1 cellular context compared by ENCODE assay signal in the genomic region with DNA sequence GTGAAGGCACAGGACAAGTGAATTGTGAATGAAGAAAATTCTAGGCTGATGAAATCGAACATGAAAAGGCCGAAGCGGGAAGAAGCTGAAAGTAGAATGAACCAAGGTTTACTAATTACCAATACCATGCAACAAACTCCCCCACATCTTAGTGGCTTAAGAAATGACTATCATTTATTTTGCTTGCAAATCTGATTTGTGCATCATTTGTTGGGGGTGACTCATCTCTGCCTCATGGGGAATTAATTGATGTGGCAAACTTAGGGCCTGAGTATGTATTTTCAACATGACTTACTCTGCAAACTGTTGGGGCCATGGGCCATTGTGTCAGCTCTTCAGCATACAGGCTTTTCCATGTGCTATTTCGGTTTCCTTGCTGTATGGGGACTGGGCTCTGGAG.
TF ChIP-seq lines count a peak whose summit lies in the region.

No MANE protein-coding gene starts in this region.

TF ChIP-seq in GM12878, 131 proteins besides CTCF, POLR2A, EP300 and RAD21 (continued from another document):
- TF ChIP-seq, protein P1, sequence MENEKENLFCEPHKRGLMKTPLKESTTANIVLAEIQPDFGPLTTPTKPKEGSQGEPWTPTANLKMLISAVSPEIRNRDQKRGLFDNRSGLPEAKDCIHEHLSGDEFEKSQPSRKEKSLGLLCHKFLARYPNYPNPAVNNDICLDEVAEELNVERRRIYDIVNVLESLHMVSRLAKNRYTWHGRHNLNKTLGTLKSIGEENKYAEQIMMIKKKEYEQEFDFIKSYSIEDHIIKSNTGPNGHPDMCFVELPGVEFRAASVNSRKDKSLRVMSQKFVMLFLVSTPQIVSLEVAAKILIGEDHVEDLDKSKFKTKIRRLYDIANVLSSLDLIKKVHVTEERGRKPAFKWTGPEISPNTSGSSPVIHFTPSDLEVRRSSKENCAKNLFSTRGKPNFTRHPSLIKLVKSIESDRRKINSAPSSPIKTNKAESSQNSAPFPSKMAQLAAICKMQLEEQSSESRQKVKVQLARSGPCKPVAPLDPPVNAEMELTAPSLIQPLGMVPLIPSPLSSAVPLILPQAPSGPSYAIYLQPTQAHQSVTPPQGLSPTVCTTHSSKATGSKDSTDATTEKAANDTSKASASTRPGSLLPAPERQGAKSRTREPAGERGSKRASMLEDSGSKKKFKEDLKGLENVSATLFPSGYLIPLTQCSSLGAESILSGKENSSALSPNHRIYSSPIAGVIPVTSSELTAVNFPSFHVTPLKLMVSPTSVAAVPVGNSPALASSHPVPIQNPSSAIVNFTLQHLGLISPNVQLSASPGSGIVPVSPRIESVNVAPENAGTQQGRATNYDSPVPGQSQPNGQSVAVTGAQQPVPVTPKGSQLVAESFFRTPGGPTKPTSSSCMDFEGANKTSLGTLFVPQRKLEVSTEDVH (IDR thresholded peaks at IDR 0.05; ENCODE audit: low read depth, partially characterized antibody): no peak
- peak; percentile 78 for TF ChIP-seq TCF7 (IDR thresholded peaks at IDR 0.05; ENCODE audit: borderline replicate concordance)
- peak; percentile 71 for TF ChIP-seq RUNX3 (IDR thresholded peaks at IDR 0.05; ENCODE audit: low read length)
- no peak for TF ChIP-seq FOS (IDR thresholded peaks at IDR 0.05; ENCODE audit: borderline replicate concordance, extremely low read depth, insufficient read length)
- TF ChIP-seq STAT1 (conservative IDR thresholded peaks at IDR 0.05): no peak
- TF ChIP-seq SPI1 (IDR thresholded peaks at IDR 0.05; ENCODE audit: borderline replicate concordance, insufficient read depth, low read depth, low read length): no peak
- no peak for TF ChIP-seq MTA3 (IDR thresholded peaks at IDR 0.05; ENCODE audit: borderline replicate concordance, low read length)
- no peak for TF ChIP-seq TCF12 (IDR thresholded peaks at IDR 0.05; ENCODE audit: low read depth, low read length)
- TF ChIP-seq ATF7 (IDR thresholded peaks at IDR 0.05; ENCODE audit: low read depth): no peak; the same call in 1 of the 2 replicates
- TF ChIP-seq, protein P2, sequence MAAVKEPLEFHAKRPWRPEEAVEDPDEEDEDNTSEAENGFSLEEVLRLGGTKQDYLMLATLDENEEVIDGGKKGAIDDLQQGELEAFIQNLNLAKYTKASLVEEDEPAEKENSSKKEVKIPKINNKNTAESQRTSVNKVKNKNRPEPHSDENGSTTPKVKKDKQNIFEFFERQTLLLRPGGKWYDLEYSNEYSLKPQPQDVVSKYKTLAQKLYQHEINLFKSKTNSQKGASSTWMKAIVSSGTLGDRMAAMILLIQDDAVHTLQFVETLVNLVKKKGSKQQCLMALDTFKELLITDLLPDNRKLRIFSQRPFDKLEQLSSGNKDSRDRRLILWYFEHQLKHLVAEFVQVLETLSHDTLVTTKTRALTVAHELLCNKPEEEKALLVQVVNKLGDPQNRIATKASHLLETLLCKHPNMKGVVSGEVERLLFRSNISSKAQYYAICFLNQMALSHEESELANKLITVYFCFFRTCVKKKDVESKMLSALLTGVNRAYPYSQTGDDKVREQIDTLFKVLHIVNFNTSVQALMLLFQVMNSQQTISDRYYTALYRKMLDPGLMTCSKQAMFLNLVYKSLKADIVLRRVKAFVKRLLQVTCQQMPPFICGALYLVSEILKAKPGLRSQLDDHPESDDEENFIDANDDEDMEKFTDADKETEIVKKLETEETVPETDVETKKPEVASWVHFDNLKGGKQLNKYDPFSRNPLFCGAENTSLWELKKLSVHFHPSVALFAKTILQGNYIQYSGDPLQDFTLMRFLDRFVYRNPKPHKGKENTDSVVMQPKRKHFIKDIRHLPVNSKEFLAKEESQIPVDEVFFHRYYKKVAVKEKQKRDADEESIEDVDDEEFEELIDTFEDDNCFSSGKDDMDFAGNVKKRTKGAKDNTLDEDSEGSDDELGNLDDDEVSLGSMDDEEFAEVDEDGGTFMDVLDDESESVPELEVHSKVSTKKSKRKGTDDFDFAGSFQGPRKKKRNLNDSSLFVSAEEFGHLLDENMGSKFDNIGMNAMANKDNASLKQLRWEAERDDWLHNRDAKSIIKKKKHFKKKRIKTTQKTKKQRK (IDR thresholded peaks at IDR 0.05; ENCODE audit: low read depth, low read length): no peak
- 0 out of 4 replicates have a peak, but pooled peaks of 1 of the 2 experiments have one; percentile 11 for TF ChIP-seq IKZF2 (IDR thresholded peaks at IDR 0.05)
- peak; percentile 63 for TF ChIP-seq BCL11A (IDR thresholded peaks at IDR 0.05; ENCODE audit: low read depth, low read length)
- TF ChIP-seq, protein P3, sequence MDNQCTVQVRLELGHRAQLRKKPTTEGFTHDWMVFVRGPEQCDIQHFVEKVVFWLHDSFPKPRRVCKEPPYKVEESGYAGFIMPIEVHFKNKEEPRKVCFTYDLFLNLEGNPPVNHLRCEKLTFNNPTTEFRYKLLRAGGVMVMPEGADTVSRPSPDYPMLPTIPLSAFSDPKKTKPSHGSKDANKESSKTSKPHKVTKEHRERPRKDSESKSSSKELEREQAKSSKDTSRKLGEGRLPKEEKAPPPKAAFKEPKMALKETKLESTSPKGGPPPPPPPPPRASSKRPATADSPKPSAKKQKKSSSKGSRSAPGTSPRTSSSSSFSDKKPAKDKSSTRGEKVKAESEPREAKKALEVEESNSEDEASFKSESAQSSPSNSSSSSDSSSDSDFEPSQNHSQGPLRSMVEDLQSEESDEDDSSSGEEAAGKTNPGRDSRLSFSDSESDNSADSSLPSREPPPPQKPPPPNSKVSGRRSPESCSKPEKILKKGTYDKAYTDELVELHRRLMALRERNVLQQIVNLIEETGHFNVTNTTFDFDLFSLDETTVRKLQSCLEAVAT (IDR thresholded peaks at IDR 0.05): no peak
- TF ChIP-seq, protein P4, sequence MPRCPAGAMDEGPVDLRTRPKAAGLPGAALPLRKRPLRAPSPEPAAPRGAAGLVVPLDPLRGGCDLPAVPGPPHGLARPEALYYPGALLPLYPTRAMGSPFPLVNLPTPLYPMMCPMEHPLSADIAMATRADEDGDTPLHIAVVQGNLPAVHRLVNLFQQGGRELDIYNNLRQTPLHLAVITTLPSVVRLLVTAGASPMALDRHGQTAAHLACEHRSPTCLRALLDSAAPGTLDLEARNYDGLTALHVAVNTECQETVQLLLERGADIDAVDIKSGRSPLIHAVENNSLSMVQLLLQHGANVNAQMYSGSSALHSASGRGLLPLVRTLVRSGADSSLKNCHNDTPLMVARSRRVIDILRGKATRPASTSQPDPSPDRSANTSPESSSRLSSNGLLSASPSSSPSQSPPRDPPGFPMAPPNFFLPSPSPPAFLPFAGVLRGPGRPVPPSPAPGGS (IDR thresholded peaks at IDR 0.05; ENCODE audit: borderline replicate concordance, insufficient read depth, low read depth, low read length, poor library complexity, severe bottlenecking): peak; percentile 86
- TF ChIP-seq, protein P5, sequence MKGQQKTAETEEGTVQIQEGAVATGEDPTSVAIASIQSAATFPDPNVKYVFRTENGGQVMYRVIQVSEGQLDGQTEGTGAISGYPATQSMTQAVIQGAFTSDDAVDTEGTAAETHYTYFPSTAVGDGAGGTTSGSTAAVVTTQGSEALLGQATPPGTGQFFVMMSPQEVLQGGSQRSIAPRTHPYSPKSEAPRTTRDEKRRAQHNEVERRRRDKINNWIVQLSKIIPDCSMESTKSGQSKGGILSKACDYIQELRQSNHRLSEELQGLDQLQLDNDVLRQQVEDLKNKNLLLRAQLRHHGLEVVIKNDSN (IDR thresholded peaks at IDR 0.05; ENCODE audit: borderline replicate concordance, extremely low read length, insufficient read depth, low read depth, low read length): no peak
- TF ChIP-seq BHLHE40 (IDR thresholded peaks at IDR 0.05; ENCODE audit: borderline replicate concordance in 1 of 2, low read depth in 2 of 2, low read length in 1 of 2): no peak
- TF ChIP-seq, protein P6, sequence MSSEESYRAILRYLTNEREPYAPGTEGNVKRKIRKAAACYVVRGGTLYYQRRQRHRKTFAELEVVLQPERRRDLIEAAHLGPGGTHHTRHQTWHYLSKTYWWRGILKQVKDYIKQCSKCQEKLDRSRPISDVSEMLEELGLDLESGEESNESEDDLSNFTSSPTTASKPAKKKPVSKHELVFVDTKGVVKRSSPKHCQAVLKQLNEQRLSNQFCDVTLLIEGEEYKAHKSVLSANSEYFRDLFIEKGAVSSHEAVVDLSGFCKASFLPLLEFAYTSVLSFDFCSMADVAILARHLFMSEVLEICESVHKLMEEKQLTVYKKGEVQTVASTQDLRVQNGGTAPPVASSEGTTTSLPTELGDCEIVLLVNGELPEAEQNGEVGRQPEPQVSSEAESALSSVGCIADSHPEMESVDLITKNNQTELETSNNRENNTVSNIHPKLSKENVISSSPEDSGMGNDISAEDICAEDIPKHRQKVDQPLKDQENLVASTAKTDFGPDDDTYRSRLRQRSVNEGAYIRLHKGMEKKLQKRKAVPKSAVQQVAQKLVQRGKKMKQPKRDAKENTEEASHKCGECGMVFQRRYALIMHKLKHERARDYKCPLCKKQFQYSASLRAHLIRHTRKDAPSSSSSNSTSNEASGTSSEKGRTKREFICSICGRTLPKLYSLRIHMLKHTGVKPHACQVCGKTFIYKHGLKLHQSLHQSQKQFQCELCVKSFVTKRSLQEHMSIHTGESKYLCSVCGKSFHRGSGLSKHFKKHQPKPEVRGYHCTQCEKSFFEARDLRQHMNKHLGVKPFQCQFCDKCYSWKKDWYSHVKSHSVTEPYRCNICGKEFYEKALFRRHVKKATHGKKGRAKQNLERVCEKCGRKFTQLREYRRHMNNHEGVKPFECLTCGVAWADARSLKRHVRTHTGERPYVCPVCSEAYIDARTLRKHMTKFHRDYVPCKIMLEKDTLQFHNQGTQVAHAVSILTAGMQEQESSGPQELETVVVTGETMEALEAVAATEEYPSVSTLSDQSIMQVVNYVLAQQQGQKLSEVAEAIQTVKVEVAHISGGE (CRISPR knock-in tag; IDR thresholded peaks at IDR 0.05): no peak
- TF ChIP-seq HDAC2 (IDR thresholded peaks at IDR 0.05): no peak
- TF ChIP-seq IKZF1 (conservative IDR thresholded peaks at IDR 0.05): no peak
- TF ChIP-seq HDGF (IDR thresholded peaks at IDR 0.05): no peak
- no peak for TF ChIP-seq HDAC6 (IDR thresholded peaks at IDR 0.05; ENCODE audit: unreplicated experiment)
- TF ChIP-seq ZNF217 (IDR thresholded peaks at IDR 0.05): no peak
- TF ChIP-seq JUNB (IDR thresholded peaks at IDR 0.05): peak; percentile 85
- TF ChIP-seq, protein P7, sequence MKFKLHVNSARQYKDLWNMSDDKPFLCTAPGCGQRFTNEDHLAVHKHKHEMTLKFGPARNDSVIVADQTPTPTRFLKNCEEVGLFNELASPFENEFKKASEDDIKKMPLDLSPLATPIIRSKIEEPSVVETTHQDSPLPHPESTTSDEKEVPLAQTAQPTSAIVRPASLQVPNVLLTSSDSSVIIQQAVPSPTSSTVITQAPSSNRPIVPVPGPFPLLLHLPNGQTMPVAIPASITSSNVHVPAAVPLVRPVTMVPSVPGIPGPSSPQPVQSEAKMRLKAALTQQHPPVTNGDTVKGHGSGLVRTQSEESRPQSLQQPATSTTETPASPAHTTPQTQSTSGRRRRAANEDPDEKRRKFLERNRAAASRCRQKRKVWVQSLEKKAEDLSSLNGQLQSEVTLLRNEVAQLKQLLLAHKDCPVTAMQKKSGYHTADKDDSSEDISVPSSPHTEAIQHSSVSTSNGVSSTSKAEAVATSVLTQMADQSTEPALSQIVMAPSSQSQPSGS (IDR thresholded peaks at IDR 0.05; ENCODE audit: low read length): peak; percentile 34; the same call in 1 of the 2 replicates
- no peak for TF ChIP-seq KAT2A (conservative IDR thresholded peaks at IDR 0.05; ENCODE audit: control insufficient read depth, low read depth, low read length)
- no peak for TF ChIP-seq CBX3 (IDR thresholded peaks at IDR 0.05; ENCODE audit: borderline replicate concordance, low read depth)
- no peak for TF ChIP-seq WRNIP1 (IDR thresholded peaks at IDR 0.05; ENCODE audit: borderline replicate concordance, low read depth, low read length)
- TF ChIP-seq EZH2 (IDR thresholded peaks at IDR 0.05; ENCODE audit: borderline replicate concordance, control insufficient read depth, low read depth, low read length): no peak
- TF ChIP-seq ZBED1 (IDR thresholded peaks at IDR 0.05; ENCODE audit: borderline replicate concordance): no peak
- peak; percentile 72 for TF ChIP-seq MTA2 (IDR thresholded peaks at IDR 0.05; ENCODE audit: low read depth)
- no peak for TF ChIP-seq KLF5 (IDR thresholded peaks at IDR 0.05; ENCODE audit: partially characterized antibody)
